ENCODE assay signal across 8 cellular contexts in genomic region chr12:8996682-8997405, GRCh38. TPM values are rescaled to one million over a fixed set of nuclear protein-coding genes. Genes with fewer than 3 reads are reported as not detected.
DNase-seq lines count a peak whose midpoint lies in the region; ATAC-seq and TF ChIP-seq lines count a peak whose summit lies in the region.

No MANE protein-coding gene starts in this region.

- H3K9me3 ChIP-seq in spleen (no peaks in the 10 kb centered on the region), WERI-Rb-1 (ENCODE audit: severe bottlenecking) (no peaks in the 10 kb centered on the region), body of pancreas (no peaks in the 10 kb centered on the region)

- H3K27ac ChIP-seq in spleen (peak overlapping the region in 7 of 8 donors; percentile 6 to 78 (median 60)), WERI-Rb-1 (no peak overlapping the region), body of pancreas (no peak overlapping the region)

- intact Hi-C loops in spleen (cut with DNase I; ENCODE audit: low total_unique reads) (no loop called here), body of pancreas (cut with DNase I) (no loop called here)

- H3K36me3 ChIP-seq in spleen, result no peaks in the 10 kb centered on the region
- H3K36me3 ChIP-seq in WERI-Rb-1, result no peaks in the 10 kb centered on the region
- H3K36me3 ChIP-seq in body of pancreas (replicated peaks in 1 of 2; ENCODE audit: insufficient read depth in 1 of 2, low read depth in 2 of 2), result no peaks in the 10 kb centered on the region

- TF ChIP-seq POLR2A in spleen (IDR thresholded peaks at IDR 0.05) (no peak), body of pancreas (IDR thresholded peaks at IDR 0.05) (no peak)

- H3K27me3 ChIP-seq in spleen (replicated peaks in 1 of 7) (no peaks in the 10 kb centered on the region), WERI-Rb-1 (ENCODE audit: insufficient read depth, low read depth, severe bottlenecking) (no peaks in the 10 kb centered on the region), body of pancreas (no peaks in the 10 kb centered on the region)

- peak overlapping the region; percentile 59 for H3K27ac Mint-ChIP-seq in activated naive CD8-positive, alpha-beta T cell

- 67 to 81% (median 77%) methylated on average over 5 of the region's 5 CpGs for WGBS in spleen, 5 donors
- WGBS in body of pancreas, 2 donors, result 80 to 81% methylated on average over 5 of the region's 5 CpGs

- H3K4me1 ChIP-seq in spleen, result peaks cover 0 to 58% (median 17%) of the 10 kb centered on the region in 6 donors
- H3K4me1 ChIP-seq in body of pancreas, result no peaks in the 10 kb centered on the region

- H3K4me3 ChIP-seq in spleen (peak overlapping the region in 1 of 8 donors; percentile 18), WERI-Rb-1 (ENCODE audit: low read depth, low read length) (no peak overlapping the region), body of pancreas (no peak overlapping the region)

- peaks cover 2% of the 10 kb centered on the region for H3K36me3 Mint-ChIP-seq in activated naive CD8-positive, alpha-beta T cell

- H3K27me3 Mint-ChIP-seq in activated naive CD8-positive, alpha-beta T cell, result no peaks in the 10 kb centered on the region

- peak overlapping the region; percentile 0 for H3K4me3 Mint-ChIP-seq in activated naive CD8-positive, alpha-beta T cell

- peak; percentile 97 for ATAC-seq in GM19455 (IDR thresholded peaks at IDR 0.05; ENCODE audit: unreplicated experiment)
- ATAC-seq in HG03378 (IDR thresholded peaks at IDR 0.05; ENCODE audit: unreplicated experiment), result peak; percentile 95
- no peak for ATAC-seq in body of pancreas

- no peaks in the 10 kb centered on the region for H3K9me3 Mint-ChIP-seq in activated naive CD8-positive, alpha-beta T cell (ENCODE audit: low read depth)

- peaks cover 58% of the 10 kb centered on the region for H3K4me1 Mint-ChIP-seq in activated naive CD8-positive, alpha-beta T cell (ENCODE audit: low read depth)

- DNase-seq in GM04504 (ENCODE audit: low read depth) (peak; percentile 4), spleen (no peak), SHP77 treated with DMSO at 0.1 percent for 48 hours (lab: John Stamatoyannopoulos, UW) (no peak), WERI-Rb-1 (no peak), body of pancreas (no peak)

- TF ChIP-seq CTCF in spleen (IDR thresholded peaks at IDR 0.05 in 8 of 11, conservative IDR thresholded peaks at IDR 0.05 in 3 of 11), result no peak
- TF ChIP-seq CTCF in WERI-Rb-1 (IDR thresholded peaks at IDR 0.05; ENCODE audit: low read depth, low read length), result no peak
- no peak for TF ChIP-seq CTCF in body of pancreas (IDR thresholded peaks at IDR 0.05)

RNA-seq across cellular contexts. Expression of gene KLRG1, which starts 7.5 kb away (rescaled TPM):
- total RNA-seq in spleen (10 to 100 TPM; 15.7 to 35.9 (median 30.3) TPM), body of pancreas (under 1 TPM; 0.78 to 0.99 TPM)
- polyA plus RNA-seq in spleen, result 1 to 10 TPM; 2.0 to 5.1 (median 3.7) TPM

RNA-seq across cellular contexts. Expression of gene M6PR, which starts 47.4 kb away (rescaled TPM):
- total RNA-seq in spleen, result 100 to 1,000 TPM; 146 to 217 (median 192) TPM
- polyA plus RNA-seq in spleen, result 10 to 100 TPM; 75.2 to 92.1 (median 78.5) TPM
- 10 to 100 TPM; 43.8 to 57.3 TPM for total RNA-seq in body of pancreas

Comparison
In these comparisons a context has a peak if more than half of its experiments do, and no peak if none do; other contexts are left out.
1. H3K27ac ChIP-seq: peak in spleen (7 of 8); none in WERI-Rb-1 (single experiment) and body of pancreas (0 of 4).
2. RNA of gene KLRG1, which starts 7.5 kb away (total RNA-seq): 15.7 to 35.9 TPM in spleen; 0.78 to 0.99 TPM in body of pancreas; every median in the first group is over 4 times any median in the second.